In the genomic region with DNA sequence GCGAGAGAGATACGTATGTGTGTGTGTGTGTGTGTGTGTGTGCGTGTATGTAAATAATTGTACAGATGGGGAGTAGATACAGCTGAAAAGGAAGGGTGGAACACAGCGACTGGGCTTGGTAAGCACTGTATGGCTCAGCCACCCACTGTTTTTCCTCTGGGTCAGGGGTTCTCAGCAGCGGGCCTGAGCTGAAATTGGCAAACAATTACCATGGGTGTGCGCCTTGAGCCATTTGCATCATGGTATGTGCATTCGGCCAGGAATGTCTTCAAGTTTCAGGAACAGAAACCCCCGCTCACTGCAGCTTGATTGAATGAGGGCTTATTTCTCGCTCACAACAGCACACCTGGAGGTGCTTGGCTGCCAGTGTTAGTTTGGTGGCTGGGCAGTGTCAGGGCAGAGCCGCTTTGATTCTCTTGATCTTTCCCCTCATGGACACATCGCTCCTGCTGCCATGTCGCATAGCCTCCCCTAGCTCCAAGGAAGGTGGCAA, we compare ENCODE assay signal across 10 cellular contexts.
A peak's percentile ranks its signal among the peaks of the same experiment; 100 is the strongest.
DNase-seq lines count a peak whose midpoint lies in the region; ATAC-seq, FAIRE-seq and TF ChIP-seq lines count a peak whose summit lies in the region.
"Had no signal": no experiment of that assay in that cellular context is flagged by ENCODE, and none has a peak within 500 bp of the region (broad histone marks: within the 10 kb centered on the region; RNA-seq: fewer than 3 reads in every experiment).

No MANE protein-coding gene starts in this region.

- H3K36me3 ChIP-seq in brain microvascular endothelial cell (replicated peaks), result peaks cover 9% of the 10 kb centered on the region
- peaks cover 2 to 7% of the 10 kb centered on the region in 2 donors for H3K36me3 ChIP-seq in small intestine (ENCODE audit: control insufficient read depth in 2 of 2, insufficient read depth in 2 of 2, low read length in 2 of 2)

- in situ Hi-C loops in brain microvascular endothelial cell (cut with HindIII; ENCODE audit: low pct_ligation_motif_present, low sequenced_read_pairs), result no loop called here

- H3K27ac ChIP-seq in brain microvascular endothelial cell (peak overlapping the region; percentile 96), small intestine (ENCODE audit: low read depth in 1 of 2, low read length in 1 of 2) (peak overlapping the region in 1 of 2 donors; percentile 66)
- H3K27ac ChIP-seq: C4-2B had no signal

- peak; percentile 87 for DNase-seq in CD1c-positive myeloid dendritic cell (ENCODE audit: extremely low spot score)
- no peak for DNase-seq in brain microvascular endothelial cell
- DNase-seq in activated CD8-positive, alpha-beta memory T cell treated with anti-CD3 and anti-CD28 coated beads for 24 hours, result no peak
- DNase-seq in hepatic stellate cell (ENCODE audit: low spot score), result no peak
- DNase-seq in OCI-M2 (lab: John Stamatoyannopoulos, UW; ENCODE audit: unreplicated experiment), result no peak
- no peak for DNase-seq in small intestine
- DNase-seq: NCI-H446 treated with DMSO at 0.1 percent for 48 hours had no signal

- 78 to 87% (median 85%) methylated on average over 12 of the region's 12 CpGs for WGBS in small intestine, 3 donors

- H3K27me3 ChIP-seq in brain microvascular endothelial cell (replicated peaks), result no peaks in the 10 kb centered on the region
- no peaks in the 10 kb centered on the region for H3K27me3 ChIP-seq in small intestine (ENCODE audit: control insufficient read depth in 2 of 2, insufficient read depth in 2 of 2, low read length in 2 of 2)

- no peaks in the 10 kb centered on the region for H3K9me3 ChIP-seq in small intestine (ENCODE audit: control insufficient read depth, low read depth)

- H3K4me1 ChIP-seq in small intestine (ENCODE audit: control insufficient read depth in 2 of 2, insufficient read depth in 1 of 2, low read depth in 1 of 2, low read length in 1 of 2), result no peaks in the 10 kb centered on the region

- ATAC-seq in GM19455 (IDR thresholded peaks at IDR 0.05; ENCODE audit: unreplicated experiment), result peak; percentile 58
- ATAC-seq in HG03354 (IDR thresholded peaks at IDR 0.05; ENCODE audit: poor library complexity, severe bottlenecking, unreplicated experiment), result peak; percentile 81

- no peak for TF ChIP-seq CTCF in brain microvascular endothelial cell (IDR thresholded peaks at IDR 0.05; ENCODE audit: low read depth, low read length, missing control alignments)

- H3K4me3 ChIP-seq in brain microvascular endothelial cell (ENCODE audit: low read depth, low read length) (no peak overlapping the region), small intestine (ENCODE audit: low read depth in 1 of 2, low read length in 2 of 2) (no peak overlapping the region)

- FAIRE-seq in small intestine (lab: Jason Lieb, UNC), result no peak
